ENCODE assay signal across 20 cellular contexts in genomic region chr11:78815631-78816232, GRCh38.
"Had no signal": no experiment of that assay in that cellular context is flagged by ENCODE, and none has a peak within 500 bp of the region (broad histone marks: within the 10 kb centered on the region; RNA-seq: fewer than 3 reads in every experiment).

No MANE protein-coding gene starts in this region.

- DNase-seq: KBM-7, NCI-H1092, NCI-H1105 treated with DMSO at 0.1 percent for 48 hours, NCI-H1417 treated with DMSO at 0.1 percent for 48 hours, NCI-H146, NCI-H1694 treated with DMSO at 0.1 percent for 48 hours, NCI-H2029, NCI-H2081 treated with DMSO at 0.1 percent for 48 hours, NCI-H2171, NCI-H226, NCI-H446, NCI-H510A, NCI-H524 treated with DMSO at 0.1 percent for 48 hours, NCI-H69, NCI-H774, SHP77, SK-N-SH had no signal

- H3K27ac ChIP-seq: HL-60, RWPE1 had no signal

- FAIRE-seq: HTR-8/SVneo had no signal

- H3K9me3 ChIP-seq: SK-N-SH had no signal
